9 cellular contexts compared by ENCODE assay signal in the genomic region with DNA sequence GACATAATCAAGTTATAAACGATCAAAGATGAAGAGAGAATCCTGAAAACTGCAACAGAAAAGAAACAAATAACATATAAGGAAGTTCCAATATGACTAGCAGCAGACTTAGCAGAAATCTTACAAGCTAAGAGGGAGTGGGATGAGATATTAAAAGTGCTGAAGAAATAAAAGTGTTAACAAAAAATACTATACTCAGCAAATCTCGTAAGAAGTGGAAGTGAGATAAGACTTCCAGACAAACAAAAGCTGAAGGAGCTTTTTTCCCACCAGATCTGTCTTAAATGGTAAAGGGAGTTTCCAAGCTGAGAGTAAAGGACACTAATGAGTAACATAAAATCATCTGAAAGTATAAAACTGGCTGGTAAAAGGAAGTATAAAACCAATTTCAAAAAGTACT.
"Had no signal": no experiment of that assay in that cellular context is flagged by ENCODE, and none has a peak within 500 bp of the region (broad histone marks: within the 10 kb centered on the region; RNA-seq: fewer than 3 reads in every experiment).

No MANE protein-coding gene starts in this region.

- ATAC-seq: HCT116 had no signal

- DNase-seq: GM23248, GOT3, H7, HFFc6, KBM-7 had no signal

- H3K4me3 ChIP-seq: GM23248, HAP-1 had no signal

- H2AFZ ChIP-seq: GM23248 had no signal

- H3K36me3 ChIP-seq: HAP-1 had no signal

- H3K4me1 ChIP-seq: HAP-1 had no signal

- H3K9me3 ChIP-seq: HAP-1 had no signal

- H3K4me2 ChIP-seq: KMS-11 had no signal

- H3K9ac ChIP-seq: GM23248, KMS-11 had no signal

- H3K27ac ChIP-seq: GM23248, HL-60, KMS-11 had no signal
